Comparison of ENCODE assay signal across 24 cellular contexts in genomic region chr5:74897049-74897448, GRCh38.
"Had no signal": no experiment of that assay in that cellular context is flagged by ENCODE, and none has a peak within 500 bp of the region (broad histone marks: within the 10 kb centered on the region; RNA-seq: fewer than 3 reads in every experiment).

No MANE protein-coding gene starts in this region.

- ATAC-seq: mucosa of descending colon; naive thymus-derived CD4-positive, alpha-beta T cell; natural killer cell treated with Interleukin-12 subunit alpha and Interleukin-12 subunit beta and Interleukin-15 and Interleukin-18, amount 100 ng/mL, for 72 hours; right cardiac atrium; sciatic nerve; stimulated activated naive B cell treated with anti-CD40 and anti-IgM and Interleukin-4, amounts not matched to agents 10 μg/mL and 1 μg/mL and 100 μg/mL, for 72 hours; stimulated activated naive CD8-positive, alpha-beta T cell treated with anti-CD3 and anti-CD28 coated beads, Interleukin-15, Interleukin-2, amounts not matched to agents 100 U/mL and 50 U/mL, for 24 hours had no signal

- H3K27ac ChIP-seq: left ventricle myocardium inferior, ovary, prostate gland, skin epidermis, stomach, suprapubic skin, tibial nerve, upper lobe of left lung, vagina had no signal

- H3K4me3 ChIP-seq: left ventricle myocardium inferior, lung, mucosa of descending colon, ovary, prostate gland, skin epidermis, stomach, suprapubic skin, tibial nerve, upper lobe of left lung, vagina had no signal

- H3K27me3 ChIP-seq: ovary, stomach, suprapubic skin, tibial nerve, upper lobe of left lung, vagina had no signal

- DNase-seq: islet precursor cell; left ventricle myocardium inferior; midbrain; mucosa of descending colon; naive thymus-derived CD4-positive, alpha-beta T cell; ovary; retina; right cardiac atrium; stimulated activated CD4-positive, alpha-beta T cell treated with anti-CD3 and anti-CD28 coated beads, Interleukin-12 subunit alpha, Interleukin-12 subunit beta, amount 100 ng/mL, for 4 hours; stimulated activated CD4-positive, alpha-beta T cell treated with anti-CD3 and anti-CD28 coated beads, Interleukin-15, amount 100 ng/mL, for 24 hours; stimulated activated CD4-positive, alpha-beta T cell treated with anti-CD3 and anti-CD28 coated beads, Interleukin-2, amount 100 ng/mL, for 24 hours; stimulated activated CD4-positive, alpha-beta T cell treated with anti-CD3 and anti-CD28 coated beads, Interleukin-4, amount 100 ng/mL, for 1 hour; stimulated activated naive B cell treated with anti-CD40 and anti-IgM and Interleukin-4, amounts not matched to agents 10 μg/mL and 1 μg/mL and 100 μg/mL, for 72 hours; stimulated activated naive CD8-positive, alpha-beta T cell treated with anti-CD3 and anti-CD28 coated beads, Interleukin-15, Interleukin-2, amounts not matched to agents 100 U/mL and 50 U/mL, for 24 hours; stomach; upper lobe of left lung had no signal

- H3K9me3 ChIP-seq: mucosa of descending colon, ovary, prostate gland, suprapubic skin, upper lobe of left lung, vagina had no signal

- H3K36me3 ChIP-seq: left ventricle myocardium inferior, ovary, prostate gland, stomach, suprapubic skin, tibial nerve, upper lobe of left lung, vagina had no signal

- H3K4me1 ChIP-seq: prostate gland, vagina had no signal
